Comparison of ENCODE assay signal across 8 cellular contexts in genomic region chr17:35766903-35767510, GRCh38. TPM values are rescaled to one million over a fixed set of nuclear protein-coding genes. Genes with fewer than 3 reads are reported as not detected.
DNase-seq lines count a peak whose midpoint lies in the region; ATAC-seq and TF ChIP-seq lines count a peak whose summit lies in the region.

No MANE protein-coding gene starts in this region.

- no peak overlapping the region for H3K27ac Mint-ChIP-seq in activated T-cell treated with anti-CD3 and anti-CD28 coated beads, Interleukin-2, amount 50 U/mL, for 24 hours
- H3K27ac Mint-ChIP-seq in activated CD8-positive, alpha-beta memory T cell treated with anti-CD3 and anti-CD28 coated beads, Interleukin-2, amount 10 ng/mL, durations not matched to agents 7 days and 5 days = no peak overlapping the region
- H3K27ac Mint-ChIP-seq in activated naive CD8-positive, alpha-beta T cell treated with anti-CD3 and anti-CD28 coated beads for 36 hours = no peak overlapping the region

- no peaks in the 10 kb centered on the region for H3K9me3 Mint-ChIP-seq in activated T-cell treated with anti-CD3 and anti-CD28 coated beads, Interleukin-2, amount 50 U/mL, for 24 hours
- H3K9me3 Mint-ChIP-seq in activated CD8-positive, alpha-beta memory T cell treated with anti-CD3 and anti-CD28 coated beads, Interleukin-2, amount 10 ng/mL, durations not matched to agents 7 days and 5 days (ENCODE audit: low read depth) = no peaks in the 10 kb centered on the region
- no peaks in the 10 kb centered on the region for H3K9me3 Mint-ChIP-seq in activated naive CD8-positive, alpha-beta T cell treated with anti-CD3 and anti-CD28 coated beads for 36 hours

- intact Hi-C loops in body of pancreas (cut with DNase I) (loop anchor here (5.0 kb wide), 1 partner anchor 40 kb away; the partner anchor contains the start of gene TAF15), lower lobe of right lung (cut with DNase I) (no loop called here)

- H3K9me3 ChIP-seq in body of pancreas (no peaks in the 10 kb centered on the region), lower lobe of right lung (no peaks in the 10 kb centered on the region)

- H3K4me1 Mint-ChIP-seq in activated T-cell treated with anti-CD3 and anti-CD28 coated beads, Interleukin-2, amount 50 U/mL, for 24 hours (ENCODE audit: low read depth) = peaks cover 12% of the 10 kb centered on the region
- peaks cover 13% of the 10 kb centered on the region for H3K4me1 Mint-ChIP-seq in activated CD8-positive, alpha-beta memory T cell treated with anti-CD3 and anti-CD28 coated beads, Interleukin-2, amount 10 ng/mL, durations not matched to agents 7 days and 5 days
- peaks cover 11% of the 10 kb centered on the region for H3K4me1 Mint-ChIP-seq in activated naive CD8-positive, alpha-beta T cell treated with anti-CD3 and anti-CD28 coated beads for 36 hours

- H3K4me3 Mint-ChIP-seq in activated T-cell treated with anti-CD3 and anti-CD28 coated beads, Interleukin-2, amount 50 U/mL, for 24 hours = no peak overlapping the region
- no peak overlapping the region for H3K4me3 Mint-ChIP-seq in activated CD8-positive, alpha-beta memory T cell treated with anti-CD3 and anti-CD28 coated beads, Interleukin-2, amount 10 ng/mL, durations not matched to agents 7 days and 5 days
- no peak overlapping the region for H3K4me3 Mint-ChIP-seq in activated naive CD8-positive, alpha-beta T cell treated with anti-CD3 and anti-CD28 coated beads for 36 hours

- H3K27me3 Mint-ChIP-seq in activated T-cell treated with anti-CD3 and anti-CD28 coated beads, Interleukin-2, amount 50 U/mL, for 24 hours = no peaks in the 10 kb centered on the region
- H3K27me3 Mint-ChIP-seq in activated CD8-positive, alpha-beta memory T cell treated with anti-CD3 and anti-CD28 coated beads, Interleukin-2, amount 10 ng/mL, durations not matched to agents 7 days and 5 days = peaks cover 7% of the 10 kb centered on the region
- H3K27me3 Mint-ChIP-seq in activated naive CD8-positive, alpha-beta T cell treated with anti-CD3 and anti-CD28 coated beads for 36 hours = no peaks in the 10 kb centered on the region

- ATAC-seq in body of pancreas (no peak), lower lobe of right lung (peak in 1 of 2 donors; percentile 16)
- no peak for ATAC-seq in activated CD8-positive, alpha-beta memory T cell treated with anti-CD3 and anti-CD28 coated beads, Interleukin-2, amount 10 ng/mL, durations not matched to agents 7 days and 5 days

- H3K36me3 ChIP-seq in body of pancreas (replicated peaks in 1 of 2; ENCODE audit: insufficient read depth in 1 of 2, low read depth in 2 of 2) (no peaks in the 10 kb centered on the region), lower lobe of right lung (no peaks in the 10 kb centered on the region)

- H3K27ac ChIP-seq in body of pancreas = no peak overlapping the region
- no peak overlapping the region for H3K27ac ChIP-seq in lower lobe of right lung

- peak; percentile 43 for TF ChIP-seq CTCF in NB4 (IDR thresholded peaks at IDR 0.05; ENCODE audit: low read depth, low read length)
- peak; percentile 31 to 70 (median 56) for TF ChIP-seq CTCF in body of pancreas (IDR thresholded peaks at IDR 0.05)
- TF ChIP-seq CTCF in lower lobe of right lung (IDR thresholded peaks at IDR 0.05) = peak; percentile 51

- H3K27me3 ChIP-seq in body of pancreas (no peaks in the 10 kb centered on the region), lower lobe of right lung (ENCODE audit: low read depth) (no peaks in the 10 kb centered on the region)

- no peaks in the 10 kb centered on the region for H3K36me3 Mint-ChIP-seq in activated T-cell treated with anti-CD3 and anti-CD28 coated beads, Interleukin-2, amount 50 U/mL, for 24 hours (ENCODE audit: low read depth)
- no peaks in the 10 kb centered on the region for H3K36me3 Mint-ChIP-seq in activated CD8-positive, alpha-beta memory T cell treated with anti-CD3 and anti-CD28 coated beads, Interleukin-2, amount 10 ng/mL, durations not matched to agents 7 days and 5 days
- H3K36me3 Mint-ChIP-seq in activated naive CD8-positive, alpha-beta T cell treated with anti-CD3 and anti-CD28 coated beads for 36 hours = no peaks in the 10 kb centered on the region

- DNase-seq in activated T-cell treated with anti-CD3 and anti-CD28 coated beads for 4 hours (peak; percentile 19), NB4 (ENCODE audit: low read depth) (peak; percentile 48), body of pancreas (peak; percentile 45 to 62 (median 52)), lower lobe of right lung (no peak), GM19240 (ENCODE audit: insufficient read length, low spot score) (no peak)
- no peak for DNase-seq in activated T-cell treated with anti-CD3 and anti-CD28 coated beads, Interleukin-2, amount 50 U/mL, for 24 hours
- no peak for DNase-seq in activated CD8-positive, alpha-beta memory T cell treated with anti-CD3 and anti-CD28 coated beads, Interleukin-2, amount 10 ng/mL, durations not matched to agents 7 days and 5 days
- no peak for DNase-seq in activated naive CD8-positive, alpha-beta T cell treated with anti-CD3 and anti-CD28 coated beads for 36 hours

- CTCF ChIA-PET in activated CD8-positive, alpha-beta memory T cell treated with anti-CD3 and anti-CD28 coated beads, Interleukin-2, amount 10 ng/mL, durations not matched to agents 7 days and 5 days (lab: Charles Lee) = interaction anchor here (0.7 to 12.5 kb wide), 11 partner anchors 10 to 188 kb away, joined by 3 to 368 read pairs (median 5); partner anchors contain the start of genes GAS2L2, MMP28, PEX12 and TAF15

- TF ChIP-seq POLR2A in NB4 (IDR thresholded peaks at IDR 0.05; ENCODE audit: extremely low read depth, insufficient read length) (no peak), body of pancreas (IDR thresholded peaks at IDR 0.05) (no peak)

- WGBS in body of pancreas, 2 donors = 26 to 30% methylated on average over 7 of the region's 7 CpGs

- H3K4me1 ChIP-seq in body of pancreas (peaks cover 11% of the 10 kb centered on the region), lower lobe of right lung (peaks cover 19% of the 10 kb centered on the region)

- H3K4me3 ChIP-seq in NB4 (ENCODE audit: low read depth, low read length) (no peak overlapping the region), body of pancreas (no peak overlapping the region), lower lobe of right lung (no peak overlapping the region)

RNA-seq across cellular contexts. Expression of gene C17orf50, which starts 6.3 kb away (rescaled TPM):
- not detected for total RNA-seq in body of pancreas
- total RNA-seq in lower lobe of right lung = not detected
- not detected for total RNA-seq in activated CD8-positive, alpha-beta memory T cell treated with anti-CD3 and anti-CD28 coated beads, Interleukin-2, amount 10 ng/mL, durations not matched to agents 7 days and 5 days
- not detected for total RNA-seq in activated naive CD8-positive, alpha-beta T cell treated with anti-CD3 and anti-CD28 coated beads for 36 hours

RNA-seq across cellular contexts. Expression of gene GAS2L2, which starts 14.0 kb away (rescaled TPM):
- total RNA-seq in body of pancreas (not detected), lower lobe of right lung (3.1 TPM)
- not detected for total RNA-seq in activated CD8-positive, alpha-beta memory T cell treated with anti-CD3 and anti-CD28 coated beads, Interleukin-2, amount 10 ng/mL, durations not matched to agents 7 days and 5 days
- under 1 TPM; 0.40 to 0.43 TPM for total RNA-seq in activated naive CD8-positive, alpha-beta T cell treated with anti-CD3 and anti-CD28 coated beads for 36 hours

RNA-seq across cellular contexts. Expression of gene MMP28, which starts 28.4 kb away (rescaled TPM):
- total RNA-seq in body of pancreas (10 to 100 TPM in 1 of 2 donors, 1 to 10 TPM in 1; 8.3 to 15.2 TPM), lower lobe of right lung (40.9 TPM)
- not detected for total RNA-seq in activated CD8-positive, alpha-beta memory T cell treated with anti-CD3 and anti-CD28 coated beads, Interleukin-2, amount 10 ng/mL, durations not matched to agents 7 days and 5 days
- under 1 TPM; 0.21 to 0.50 TPM for total RNA-seq in activated naive CD8-positive, alpha-beta T cell treated with anti-CD3 and anti-CD28 coated beads for 36 hours

RNA-seq across cellular contexts. Expression of gene RASL10B, which starts 35.6 kb away (rescaled TPM):
- total RNA-seq in body of pancreas (10 to 100 TPM in 1 of 2 donors, 1 to 10 TPM in 1; 8.8 to 17.8 TPM), lower lobe of right lung (1.9 TPM)
- under 1 TPM in 1 of 2 experiments, not detected in 1; 0.37 TPM for total RNA-seq in activated CD8-positive, alpha-beta memory T cell treated with anti-CD3 and anti-CD28 coated beads, Interleukin-2, amount 10 ng/mL, durations not matched to agents 7 days and 5 days
- 1 to 10 TPM; 2.5 to 2.6 TPM for total RNA-seq in activated naive CD8-positive, alpha-beta T cell treated with anti-CD3 and anti-CD28 coated beads for 36 hours

RNA-seq across cellular contexts. Expression of gene TAF15, which starts 42.3 kb away (rescaled TPM):
- total RNA-seq in body of pancreas (10 to 100 TPM; 47.7 to 51.1 TPM), lower lobe of right lung (143 TPM)
- 100 to 1,000 TPM; 333 to 366 TPM for total RNA-seq in activated CD8-positive, alpha-beta memory T cell treated with anti-CD3 and anti-CD28 coated beads, Interleukin-2, amount 10 ng/mL, durations not matched to agents 7 days and 5 days
- 100 to 1,000 TPM; 306 to 317 TPM for total RNA-seq in activated naive CD8-positive, alpha-beta T cell treated with anti-CD3 and anti-CD28 coated beads for 36 hours

Comparison
In these comparisons a context has a peak if more than half of its experiments do, and no peak if none do; other contexts are left out.
1. DNase-seq: peak in activated T-cell treated with anti-CD3 and anti-CD28 coated beads for 4 hours (single experiment), NB4 (single experiment) and body of pancreas (4 of 4); none in activated T-cell treated with anti-CD3 and anti-CD28 coated beads, Interleukin-2, amount 50 U/mL, for 24 hours (single experiment), lower lobe of right lung (single experiment), activated CD8-positive, alpha-beta memory T cell treated with anti-CD3 and anti-CD28 coated beads, Interleukin-2, amount 10 ng/mL, durations not matched to agents 7 days and 5 days (single experiment), GM19240 (single experiment) and activated naive CD8-positive, alpha-beta T cell treated with anti-CD3 and anti-CD28 coated beads for 36 hours (single experiment).
2. RNA of gene MMP28, which starts 28.4 kb away (total RNA-seq): 40.9 TPM in lower lobe of right lung (single experiment) and 8.3 to 15.2 TPM in body of pancreas; 0.21 to 0.50 TPM in activated naive CD8-positive, alpha-beta T cell treated with anti-CD3 and anti-CD28 coated beads for 36 hours and not detected in activated CD8-positive, alpha-beta memory T cell treated with anti-CD3 and anti-CD28 coated beads, Interleukin-2, amount 10 ng/mL, durations not matched to agents 7 days and 5 days; every median in the first group is over 4 times any median in the second.
3. Peak in every context shown above with its lines, with median percentiles within 50 percentile points of each other: CTCF ChIP-seq.